Comparison of ENCODE assay signal across 13 cellular contexts in the genomic region with DNA sequence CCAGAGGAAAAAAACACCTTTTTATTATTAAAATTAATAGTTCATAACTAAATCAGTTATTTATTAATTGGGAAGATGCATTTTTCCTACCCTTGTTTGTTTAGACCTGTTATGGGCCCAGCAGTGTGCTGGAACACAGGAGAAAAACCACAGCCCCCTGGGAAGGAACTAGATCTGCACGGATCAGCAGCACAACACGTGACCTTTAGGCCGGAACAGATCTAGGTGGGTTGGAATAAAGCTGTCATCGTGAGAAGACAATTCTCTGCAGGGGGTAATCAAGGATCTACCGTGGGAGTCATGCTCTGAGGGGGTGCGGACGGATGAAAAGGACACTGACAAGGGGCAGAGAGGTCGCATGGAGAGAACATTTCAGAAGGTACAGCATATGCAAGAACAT.
DNase-seq lines count a peak whose midpoint lies in the region; ATAC-seq and TF ChIP-seq lines count a peak whose summit lies in the region.
"Had no signal": no experiment of that assay in that cellular context is flagged by ENCODE, and none has a peak within 500 bp of the region (broad histone marks: within the 10 kb centered on the region; RNA-seq: fewer than 3 reads in every experiment).

No MANE protein-coding gene starts in this region.

- H3K27me3 ChIP-seq in GM23338 (ENCODE audit: insufficient read depth), result no peaks in the 10 kb centered on the region
- no peaks in the 10 kb centered on the region for H3K27me3 ChIP-seq in ectodermal cell (ENCODE audit: control insufficient read depth, insufficient read depth, low read length, poor library complexity, severe bottlenecking)
- no peaks in the 10 kb centered on the region for H3K27me3 ChIP-seq in testis
- H3K27me3 ChIP-seq in esophagus squamous epithelium, result no peaks in the 10 kb centered on the region

- no peaks in the 10 kb centered on the region for H3K79me2 ChIP-seq in GM23338 (replicated peaks; ENCODE audit: insufficient read depth)

- DNase-seq in GM23338 (ENCODE audit: low spot score), result no peak
- peak; percentile 32 for DNase-seq in testis
- DNase-seq in esophagus squamous epithelium (lab: John Stamatoyannopoulos, UW), result no peak
- DNase-seq in NCI-H1048 (lab: John Stamatoyannopoulos, UW), result no peak
- DNase-seq in T-cell, result no peak
- DNase-seq: CD4-positive, CD25-positive, alpha-beta regulatory T cell; DMS53; GF-D8; HCEC 1CT; HFFc6 had no signal

- peaks cover 5% of the 10 kb centered on the region; the same call in 1 of the 2 replicates for H3K9me2 ChIP-seq in GM23338 (ENCODE audit: insufficient read depth)

- H3K9me3 Mint-ChIP-seq in GM23338, result no peaks in the 10 kb centered on the region; the same call in 2 of the 3 replicates
- peaks cover 9% of the 10 kb centered on the region for H3K9me3 Mint-ChIP-seq in nephron
- H3K9me3 Mint-ChIP-seq in T-cell, result peaks cover 0 to 8% (median 0%) of the 10 kb centered on the region in 3 donors

- TF ChIP-seq POLR2A in testis (IDR thresholded peaks at IDR 0.05) (no peak), esophagus squamous epithelium (IDR thresholded peaks at IDR 0.05) (no peak)

- H3K27ac ChIP-seq in GM23338 (ENCODE audit: low read depth), result no peak overlapping the region
- peak overlapping the region; percentile 12 for H3K27ac ChIP-seq in ectodermal cell (ENCODE audit: insufficient read depth, low read depth, low read length, poor library complexity, severe bottlenecking)
- peak overlapping the region in 1 of 2 donors; percentile 15 for H3K27ac ChIP-seq in testis
- no peak overlapping the region for H3K27ac ChIP-seq in esophagus squamous epithelium
- H3K27ac ChIP-seq: A549 had no signal

- H3K4me3 Mint-ChIP-seq in GM23338 (no peak overlapping the region), nephron (peak overlapping the region in 2 of 3 experiments; percentile 3 to 9), T-cell (no peak overlapping the region)
- H3K4me3 Mint-ChIP-seq: CD4-positive, CD25-positive, alpha-beta regulatory T cell; HFFc6 had no signal

- H3K4me3 ChIP-seq in GM23338 (no peak overlapping the region), ectodermal cell (ENCODE audit: insufficient read depth, low read depth, low read length) (no peak overlapping the region), testis (no peak overlapping the region), esophagus squamous epithelium (no peak overlapping the region)
- H3K4me3 ChIP-seq: A549 had no signal

- H4K20me1 ChIP-seq in GM23338 (replicated peaks; ENCODE audit: insufficient read depth), result no peaks in the 10 kb centered on the region

- ATAC-seq in GM23338, result no peak
- ATAC-seq in T-cell (replicated peaks in 1 of 4), result no peak
- ATAC-seq: A549 had no signal

- H3K36me3 ChIP-seq in GM23338 (ENCODE audit: insufficient read depth) (no peaks in the 10 kb centered on the region), ectodermal cell (ENCODE audit: control insufficient read depth, insufficient read depth, low read length) (no peaks in the 10 kb centered on the region), testis (ENCODE audit: low read depth, missing control alignments) (no peaks in the 10 kb centered on the region), esophagus squamous epithelium (no peaks in the 10 kb centered on the region)

- H3K27me3 Mint-ChIP-seq in GM23338 (ENCODE audit: insufficient read depth, low read depth, poor library complexity), result no peaks in the 10 kb centered on the region
- H3K27me3 Mint-ChIP-seq in nephron (ENCODE audit: low read depth), result no peaks in the 10 kb centered on the region
- peaks cover 7 to 8% of the 10 kb centered on the region in 2 donors for H3K27me3 Mint-ChIP-seq in T-cell

- POLR2A ChIA-PET in T-cell (lab: Charles Lee), result no interaction called here

- no peak for TF ChIP-seq CTCF in GM23338 (conservative IDR thresholded peaks at IDR 0.05; ENCODE audit: low read depth in 2 of 2)
- TF ChIP-seq CTCF in nephron (IDR thresholded peaks at IDR 0.05; ENCODE audit: unreplicated experiment in 3 of 3), result no peak
- TF ChIP-seq CTCF in testis (IDR thresholded peaks at IDR 0.05), result no peak
- TF ChIP-seq CTCF in esophagus squamous epithelium (IDR thresholded peaks at IDR 0.05), result no peak

- CTCF ChIA-PET in T-cell (lab: Charles Lee), result no interaction called here

- H3K4me1 ChIP-seq in GM23338 (ENCODE audit: insufficient read depth), result no peaks in the 10 kb centered on the region
- peaks cover 8% of the 10 kb centered on the region for H3K4me1 ChIP-seq in ectodermal cell (ENCODE audit: control insufficient read depth, insufficient read depth, low read length)
- H3K4me1 ChIP-seq in testis, result peaks cover 21% of the 10 kb centered on the region
- H3K4me1 ChIP-seq in esophagus squamous epithelium, result no peaks in the 10 kb centered on the region
- H3K4me1 ChIP-seq: A549 had no signal

- H3K4me2 ChIP-seq in GM23338, result no peak overlapping the region
- H3K4me2 ChIP-seq: A549 had no signal

- no peaks in the 10 kb centered on the region for H3K36me3 Mint-ChIP-seq in GM23338 (ENCODE audit: low read depth)
- H3K36me3 Mint-ChIP-seq in nephron (ENCODE audit: low read depth), result no peaks in the 10 kb centered on the region
- H3K36me3 Mint-ChIP-seq in T-cell, result no peaks in the 10 kb centered on the region
- H3K36me3 Mint-ChIP-seq: CD4-positive, CD25-positive, alpha-beta regulatory T cell had no signal

- H3K27ac Mint-ChIP-seq in GM23338 (no peak overlapping the region), nephron (peak overlapping the region; percentile 34 to 85 (median 75)), T-cell (no peak overlapping the region)
- H3K27ac Mint-ChIP-seq: CD4-positive, CD25-positive, alpha-beta regulatory T cell; HFFc6 had no signal

- H3K4me1 Mint-ChIP-seq in GM23338 (peaks cover 7% of the 10 kb centered on the region; the same call in 2 of the 3 replicates), nephron (peaks cover 55% of the 10 kb centered on the region), T-cell (peaks cover 10 to 15% (median 12%) of the 10 kb centered on the region in 3 donors)

- 68 to 81% methylated on average over 7 to 8 of the region's 8 CpGs for WGBS in ectodermal cell, 2 experiments
- WGBS in testis, 2 donors, result 38 to 40% methylated on average over 8 of the region's 8 CpGs
- WGBS in esophagus squamous epithelium, 2 donors, result 69 to 77% methylated on average over 8 of the region's 8 CpGs

- intact Hi-C loops in testis (cut with DNase I; ENCODE audit: low total_unique reads) (no loop called here), esophagus squamous epithelium (cut with DNase I) (no loop called here)

- H3K9me3 ChIP-seq in ectodermal cell (ENCODE audit: control insufficient read depth, low read length) (no peaks in the 10 kb centered on the region), testis (no peaks in the 10 kb centered on the region), esophagus squamous epithelium (no peaks in the 10 kb centered on the region)

- no peaks in the 10 kb centered on the region for H3F3A ChIP-seq in GM23338 (replicated peaks; ENCODE audit: low read depth)

- 0 out of 2 replicates have a peak overlapping the region, but pooled peaks have one; percentile 32 for H2AFZ ChIP-seq in GM23338

Comparison
In these comparisons a context has a peak if more than half of its experiments do, and no peak if none do; other contexts are left out.
1. H3K27ac Mint-ChIP-seq: peak in nephron (3 of 3); none in GM23338 (single experiment) and T-cell (0 of 2).
2. H3K4me3 Mint-ChIP-seq: peak in nephron (2 of 3); none in GM23338 (single experiment) and T-cell (0 of 3).